ENCODE assay signal across 26 cellular contexts in genomic region chr2:146068051-146068450, GRCh38.
"Had no signal": no experiment of that assay in that cellular context is flagged by ENCODE, and none has a peak within 500 bp of the region (broad histone marks: within the 10 kb centered on the region; RNA-seq: fewer than 3 reads in every experiment).

No MANE protein-coding gene starts in this region.

- H3K27me3 ChIP-seq: gastrocnemius medialis, pancreas, spleen, tibial artery, upper lobe of left lung, uterus had no signal

- H3K4me1 ChIP-seq: gastrocnemius medialis, left ventricle myocardium inferior, lower lobe of right lung, pancreas, spleen, tibial artery, upper lobe of left lung, uterus had no signal

- H3K36me3 Mint-ChIP-seq: immature natural killer cell, memory B cell, naive B cell had no signal

- H3K27ac ChIP-seq: gastrocnemius medialis, left ventricle myocardium inferior, lower lobe of right lung, pancreas, spleen, tibial artery, upper lobe of left lung, uterus had no signal

- H3K27ac Mint-ChIP-seq: dendritic cell treated with granulocyte-macrophage colony-stimulating factor and Interleukin-4, amounts not matched to agents 40 ng/mL and 50 ng/mL, for 4 days; effector memory CD8-positive, alpha-beta T cell; immature natural killer cell; memory B cell; naive B cell; nephron; progenitor cell of endocrine pancreas; stimulated activated memory B cell treated with anti-CD40 and anti-IgM and Interleukin-4, amounts not matched to agents 10 μg/mL and 1 μg/mL and 100 μg/mL, for 72 hours; stimulated activated naive CD8-positive, alpha-beta T cell treated with anti-CD3 and anti-CD28 coated beads, Interleukin-15, Interleukin-2, amounts not matched to agents 100 ng/mL and 50 ng/mL, for 24 hours had no signal

- H3K4me1 Mint-ChIP-seq: immature natural killer cell; memory B cell; naive B cell; nephron; stimulated activated memory B cell treated with anti-CD40 and anti-IgM and Interleukin-4, amounts not matched to agents 10 μg/mL and 1 μg/mL and 100 μg/mL, for 72 hours had no signal

- H3K4me3 Mint-ChIP-seq: dendritic cell treated with granulocyte-macrophage colony-stimulating factor and Interleukin-4, amounts not matched to agents 40 ng/mL and 50 ng/mL, for 4 days; effector memory CD8-positive, alpha-beta T cell; immature natural killer cell; memory B cell; naive B cell; nephron; stimulated activated memory B cell treated with anti-CD40 and anti-IgM and Interleukin-4, amounts not matched to agents 10 μg/mL and 1 μg/mL and 100 μg/mL, for 72 hours; stimulated activated naive CD8-positive, alpha-beta T cell treated with anti-CD3 and anti-CD28 coated beads, Interleukin-15, Interleukin-2, amounts not matched to agents 100 ng/mL and 50 ng/mL, for 24 hours had no signal

- H3K4me3 ChIP-seq: gastrocnemius medialis, left ventricle myocardium inferior, lower lobe of right lung, pancreas, spleen, tibial artery, upper lobe of left lung, uterus had no signal

- H3K9me3 ChIP-seq: gastrocnemius medialis, lower lobe of right lung, upper lobe of left lung, uterus had no signal

- H3K36me3 ChIP-seq: gastrocnemius medialis, left ventricle myocardium inferior, lower lobe of right lung, pancreas, spleen, tibial artery, upper lobe of left lung, uterus had no signal

- H3K27me3 Mint-ChIP-seq: dendritic cell treated with granulocyte-macrophage colony-stimulating factor and Interleukin-4, amounts not matched to agents 40 ng/mL and 50 ng/mL, for 4 days; effector memory CD8-positive, alpha-beta T cell; memory B cell; naive B cell; progenitor cell of endocrine pancreas; stimulated activated memory B cell treated with anti-CD40 and anti-IgM and Interleukin-4, amounts not matched to agents 10 μg/mL and 1 μg/mL and 100 μg/mL, for 72 hours; stimulated activated naive CD8-positive, alpha-beta T cell treated with anti-CD3 and anti-CD28 coated beads, Interleukin-15, Interleukin-2, amounts not matched to agents 100 ng/mL and 50 ng/mL, for 24 hours had no signal

- DNase-seq: effector memory CD8-positive, alpha-beta T cell; erythroblast; gastrocnemius medialis; immature natural killer cell; kidney; left cardiac atrium; left ventricle myocardium inferior; lower lobe of right lung; midbrain; naive B cell; occipital lobe; pancreas; right cardiac atrium; spleen; stimulated activated CD4-positive, alpha-beta T cell treated with anti-CD3 and anti-CD28 coated beads, Interleukin-15, amount 100 ng/mL, for 24 hours; stimulated activated CD4-positive, alpha-beta T cell treated with anti-CD3 and anti-CD28 coated beads, Interleukin-1b, Interleukin-23, amount 100 ng/mL, for 48 hours; stimulated activated CD4-positive, alpha-beta T cell treated with anti-CD3 and anti-CD28 coated beads, Interleukin-4, amount 100 ng/mL, for 24 hours; tibial artery; upper lobe of left lung; uterus had no signal
